9 cellular contexts compared by ENCODE assay signal in genomic region chr11:76770642-76771445, GRCh38. TPM values are rescaled to one million over a fixed set of nuclear protein-coding genes. Genes with fewer than 3 reads are reported as not detected.
DNase-seq lines count a peak whose midpoint lies in the region; ATAC-seq and TF ChIP-seq lines count a peak whose summit lies in the region.
"Had no signal": no experiment of that assay in that cellular context is flagged by ENCODE, and none has a peak within 500 bp of the region (broad histone marks: within the 10 kb centered on the region; RNA-seq: fewer than 3 reads in every experiment).

No MANE protein-coding gene starts in this region.

- DNase-seq in AG08396 (ENCODE audit: low spot score) (peak; percentile 83), MG63 (peak; percentile 82), nephron progenitor cell (no peak), hippocampal formation (lab: John Stamatoyannopoulos, UW) (no peak), NCI-H446 (lab: John Stamatoyannopoulos, UW) (no peak), midbrain (lab: John Stamatoyannopoulos, UW) (no peak)
- DNase-seq: NCI-H1092 treated with DMSO at 0.1 percent for 48 hours had no signal

- H3K27me3 ChIP-seq in MG63 (no peaks in the 10 kb centered on the region), ectodermal cell (ENCODE audit: control insufficient read depth, insufficient read depth, low read length, poor library complexity, severe bottlenecking) (no peaks in the 10 kb centered on the region)

- TF ChIP-seq CTCF in nephron progenitor cell (IDR thresholded peaks at IDR 0.05) = no peak

- H3K9me3 Mint-ChIP-seq in nephron progenitor cell = peaks cover 14% of the 10 kb centered on the region

- H3K9me3 ChIP-seq in MG63 = peaks cover 7% of the 10 kb centered on the region; the same call in 1 of the 2 replicates
- no peaks in the 10 kb centered on the region for H3K9me3 ChIP-seq in ectodermal cell (ENCODE audit: control insufficient read depth, low read length)

- peak overlapping the region; percentile 7 for H3K4me3 Mint-ChIP-seq in nephron progenitor cell

- peaks cover 33% of the 10 kb centered on the region for H3K4me1 ChIP-seq in ectodermal cell (ENCODE audit: control insufficient read depth, insufficient read depth, low read length)

- peak overlapping the region; percentile 9 for H3K27ac ChIP-seq in ectodermal cell (ENCODE audit: insufficient read depth, low read depth, low read length, poor library complexity, severe bottlenecking)

- peaks cover 87% of the 10 kb centered on the region for H3K4me1 Mint-ChIP-seq in nephron progenitor cell

- peaks cover 10% of the 10 kb centered on the region for H3K36me3 Mint-ChIP-seq in nephron progenitor cell (ENCODE audit: low read depth)

- ATAC-seq in GM18517 (IDR thresholded peaks at IDR 0.05; ENCODE audit: unreplicated experiment) = no peak

- peaks cover 18% of the 10 kb centered on the region for H3K27me3 Mint-ChIP-seq in nephron progenitor cell (ENCODE audit: low read depth, poor library complexity)

- H3K36me3 ChIP-seq in MG63 (no peaks in the 10 kb centered on the region), ectodermal cell (ENCODE audit: control insufficient read depth, insufficient read depth, low read length) (no peaks in the 10 kb centered on the region)

- H3K27ac Mint-ChIP-seq in nephron progenitor cell = peak overlapping the region; percentile 73

- H3K4me3 ChIP-seq in MG63 = no peak overlapping the region
- H3K4me3 ChIP-seq in ectodermal cell (ENCODE audit: insufficient read depth, low read depth, low read length) = no peak overlapping the region

- WGBS in ectodermal cell, 2 experiments = 49 to 52% methylated on average over 6 of the region's 6 CpGs

RNA-seq across cellular contexts. Expression of gene TSKU, which starts 12.3 kb away (rescaled TPM):
- 4.8 and 8.2 TPM in 2 replicates for total RNA-seq in MG63 (2014; rRNA removed; shearing (Covaris generic); ENCODE audit: low replicate concordance)
- 19.6 TPM for polyA plus RNA-seq in ectodermal cell (2013, experiment 1 of 4)
- polyA plus RNA-seq in ectodermal cell (2013, experiment 2 of 4) = 24.2 TPM
- polyA plus RNA-seq in ectodermal cell (2013, experiment 3 of 4) = 22.0 TPM
- polyA plus RNA-seq in ectodermal cell (2013, experiment 4 of 4) = 24.2 TPM

Comparison
In these comparisons a context has a peak if more than half of its experiments do, and no peak if none do; other contexts are left out.
1. DNase-seq: peak in AG08396 (single experiment) and MG63 (single experiment); none in nephron progenitor cell (single experiment), hippocampal formation (0 of 2), NCI-H446 (0 of 2) and midbrain (single experiment).